In genomic region chr22:22018825-22019658, GRCh38 we compare ENCODE assay signal across 18 cellular contexts. TPM values are rescaled to one million over a fixed set of nuclear protein-coding genes. Genes with fewer than 3 reads are reported as not detected.
DNase-seq lines count a peak whose midpoint lies in the region; FAIRE-seq and TF ChIP-seq lines count a peak whose summit lies in the region.
"Had no signal": no experiment of that assay in that cellular context is flagged by ENCODE, and none has a peak within 500 bp of the region (broad histone marks: within the 10 kb centered on the region; RNA-seq: fewer than 3 reads in every experiment).

No MANE protein-coding gene starts in this region.

- H3K79me1 ChIP-seq in H1 (ENCODE audit: low read depth, low read length) = no peaks in the 10 kb centered on the region

- no peak for TF ChIP-seq EP300 in H1 (IDR thresholded peaks at IDR 0.05; ENCODE audit: borderline replicate concordance in 1 of 2, low read depth in 2 of 2, low read length in 2 of 2)

- H3K4me1 ChIP-seq in mammary epithelial cell (ENCODE audit: insufficient read depth, low read length) = peaks cover 36% of the 10 kb centered on the region
- peaks cover 0 to 5% (median 1%) of the 10 kb centered on the region in 4 experiments; a peak in 3 of 7 replicates for H3K4me1 ChIP-seq in H1 (replicated peaks in 1 of 4; ENCODE audit: control insufficient read depth in 3 of 4, insufficient read depth in 4 of 4, low read length in 3 of 4)
- H3K4me1 ChIP-seq: A549 had no signal

- no peaks in the 10 kb centered on the region for H4K20me1 ChIP-seq in mammary epithelial cell (ENCODE audit: insufficient read depth, low read length)
- no peaks in the 10 kb centered on the region for H4K20me1 ChIP-seq in H1 (replicated peaks in 1 of 2; ENCODE audit: control insufficient read depth in 1 of 2, insufficient read depth in 2 of 2, low read length in 2 of 2)

- H2AFZ ChIP-seq in mammary epithelial cell (ENCODE audit: low read depth, low read length) (peak overlapping the region; percentile 77), H1 (ENCODE audit: low read length) (no peak overlapping the region)

- no peak overlapping the region for H2BK5ac ChIP-seq in H1 (ENCODE audit: low read depth, low read length)

- in situ Hi-C loops in mammary epithelial cell (cut with MboI; ENCODE audit: low sequenced_read_pairs in 2 of 2) = no loop called here

- H3K56ac ChIP-seq in H1 (replicated peaks; ENCODE audit: insufficient read length, low read depth, low read length) = no peak overlapping the region

- dilution Hi-C loops in mammary epithelial cell (cut with HindIII; ENCODE audit: low sequenced_read_pairs) = no loop called here

- no peak overlapping the region for H2BK12ac ChIP-seq in H1 (ENCODE audit: low read depth, low read length)

- H3K9me3 ChIP-seq in mammary epithelial cell (replicated peaks; ENCODE audit: insufficient read depth, low read length) (no peaks in the 10 kb centered on the region), H1 (ENCODE audit: insufficient read depth in 2 of 2, low read depth in 1 of 2, low read length in 1 of 2) (no peaks in the 10 kb centered on the region)
- H3K9me3 ChIP-seq: A549 had no signal

- H3K27ac Mint-ChIP-seq in MCF 10A (ENCODE audit: low read depth, unreplicated experiment) (no peak overlapping the region), mesothelial cell of epicardium (peak overlapping the region; percentile 34)
- H3K27ac Mint-ChIP-seq: CD8-positive, alpha-beta T cell; IgD-negative memory B cell had no signal

- TF ChIP-seq CTCF in mammary epithelial cell (conservative IDR thresholded peaks at IDR 0.05 in 1 of 2, IDR thresholded peaks at IDR 0.05 in 1 of 2; ENCODE audit: extremely low read depth in 1 of 2, insufficient read depth in 1 of 2, low read depth in 1 of 2, low read length in 2 of 2) (no peak), MCF 10A (IDR thresholded peaks at IDR 0.05; ENCODE audit: unreplicated experiment) (no peak), H1 (IDR thresholded peaks at IDR 0.05; ENCODE audit: control extremely low read depth in 1 of 3, insufficient read depth in 1 of 3, low read depth in 1 of 3, low read length in 3 of 3) (no peak), mesothelial cell of epicardium (IDR thresholded peaks at IDR 0.05; ENCODE audit: unreplicated experiment) (no peak)

- no peak overlapping the region for H3K18ac ChIP-seq in H1 (ENCODE audit: extremely low read depth, low read length)

- POLR2A ChIA-PET in MCF 10A (lab: Yijun Ruan, JAX) = interaction anchor here (0.6 kb wide), 1 partner anchor 11 kb away, joined by 4 read pairs; no protein-coding TSS in a partner anchor
- POLR2A ChIA-PET in H1 (lab: Charles Lee; ENCODE audit: partially characterized antibody) = no interaction called here
- POLR2A ChIA-PET in HEK293T (lab: Yijun Ruan, JAX) = no interaction called here

- peak overlapping the region; percentile 6 for H3K4me2 ChIP-seq in mammary epithelial cell (ENCODE audit: insufficient read depth, low read depth, low read length)
- peak overlapping the region in 1 of 2 experiments; percentile 36; a peak in 2 of 4 replicates for H3K4me2 ChIP-seq in H1 (ENCODE audit: insufficient read depth in 1 of 2, low read depth in 2 of 2, low read length in 2 of 2)
- H3K4me2 ChIP-seq: A549 had no signal

- H3K14ac ChIP-seq in H1 (ENCODE audit: insufficient read length) = no peak overlapping the region

- no peak overlapping the region for H2BK15ac ChIP-seq in H1 (ENCODE audit: low read length)

- intact Hi-C loops in mammary epithelial cell (cut with micrococcal nuclease) (no loop called here), MCF 10A (cut with micrococcal nuclease) (no loop called here)

- no peak overlapping the region for H4K5ac ChIP-seq in H1 (ENCODE audit: insufficient read length, low read depth, low read length)

- H3K27me3 ChIP-seq in mammary epithelial cell (ENCODE audit: insufficient read depth, low read length) = no peaks in the 10 kb centered on the region
- peaks cover 6 to 83% (median 70%) of the 10 kb centered on the region in 4 experiments for H3K27me3 ChIP-seq in H1 (replicated peaks in 1 of 4; ENCODE audit: control insufficient read depth in 3 of 4, extremely low read depth in 1 of 4, insufficient read depth in 3 of 4, low read length in 3 of 4)

- BruUV-seq in mammary epithelial cell (replicated peaks; lab: Mats Ljungman, UMichigan) (no TSS peak), MCF 10A (replicated peaks; lab: Mats Ljungman, UMichigan) (no TSS peak)

- no peak overlapping the region for H4K8ac ChIP-seq in H1 (ENCODE audit: extremely low read depth, insufficient read depth, low read length)

- WGBS in mammary epithelial cell (ENCODE audit: low coverage, missing lambda C conversion rate) = over 99% methylated on average over 10 of the region's 10 CpGs
- 89% methylated on average over 10 of the region's 10 CpGs; no CpG with 5 or more reads in 1 of the 2 experiments for WGBS in H1 (ENCODE audit: extremely low coverage in 1 of 2, insufficient coverage in 1 of 2, insufficient read length in 1 of 2, insufficient replicate concordance in 2 of 2, low coverage in 1 of 2, low lambda C conversion rate in 2 of 2, missing lambda C conversion rate in 1 of 2), 2 experiments

- no peak for TF ChIP-seq RAD21 in H1 (IDR thresholded peaks at IDR 0.05 in 1 of 2, conservative IDR thresholded peaks at IDR 0.05 in 1 of 2; ENCODE audit: low read depth in 2 of 2, low read length in 2 of 2)

- H3K27ac ChIP-seq in mammary epithelial cell (ENCODE audit: insufficient read depth, low read depth, low read length) = peak overlapping the region; percentile 73
- H3K27ac ChIP-seq in H1 (ENCODE audit: low read depth, low read length) = no peak overlapping the region
- H3K27ac ChIP-seq: 22Rv1, A549 had no signal

- H2AK5ac ChIP-seq in H1 (ENCODE audit: low read depth, low read length) = no peak overlapping the region

- H3K36me3 ChIP-seq in mammary epithelial cell (ENCODE audit: insufficient read depth, low read length) = no peaks in the 10 kb centered on the region
- no peaks in the 10 kb centered on the region for H3K36me3 ChIP-seq in H1 (ENCODE audit: control insufficient read depth in 2 of 4, insufficient read depth in 4 of 4, low read length in 3 of 4)

- H2BK120ac ChIP-seq in H1 (replicated peaks; ENCODE audit: low read depth, low read length) = no peak overlapping the region

- H3K79me2 ChIP-seq in mammary epithelial cell (ENCODE audit: insufficient read depth, low read length) (no peaks in the 10 kb centered on the region), H1 (ENCODE audit: control insufficient read depth in 1 of 2, insufficient read depth in 2 of 2, low read length in 2 of 2) (no peaks in the 10 kb centered on the region)

- H3K9me3 Mint-ChIP-seq in MCF 10A (ENCODE audit: unreplicated experiment) (no peaks in the 10 kb centered on the region), mesothelial cell of epicardium (peaks cover 3% of the 10 kb centered on the region)
- H3K9me3 Mint-ChIP-seq: CD8-positive, alpha-beta T cell; IgD-negative memory B cell had no signal

- no peak for FAIRE-seq in H1 (lab: Jason Lieb, UNC)
- FAIRE-seq: A549, GM12878, HepG2 had no signal

- no peak overlapping the region for H3K4me3 Mint-ChIP-seq in MCF 10A (ENCODE audit: unreplicated experiment)
- H3K4me3 Mint-ChIP-seq in mesothelial cell of epicardium = no peak overlapping the region
- H3K4me3 Mint-ChIP-seq: CD8-positive, alpha-beta T cell had no signal

- CTCF ChIA-PET in mammary epithelial cell (lab: Charles Lee; ENCODE audit: low non-redundant PET) (no interaction called here), MCF 10A (lab: Yijun Ruan, JAX) (no interaction called here), H1 (lab: Charles Lee; ENCODE audit: partially characterized antibody) (no interaction called here), HEK293T (lab: Yijun Ruan, JAX) (interaction anchor here (0.7 kb wide), 1 partner anchor 42 kb away, joined by 3 read pairs; no protein-coding TSS in a partner anchor)

- no peak overlapping the region for H3K4me3 ChIP-seq in mammary epithelial cell (replicated peaks in 1 of 3; ENCODE audit: insufficient read depth in 1 of 3, low read depth in 2 of 3, low read length in 3 of 3)
- H3K4me3 ChIP-seq in H1 (ENCODE audit: extremely low read depth in 1 of 4, insufficient read depth in 2 of 4, low read depth in 3 of 4, low read length in 4 of 4) = no peak overlapping the region; a peak in 1 of 8 replicates
- H3K4me3 ChIP-seq: A549, GM12878 had no signal

- H3K9ac ChIP-seq in mammary epithelial cell (ENCODE audit: insufficient read depth, low read length) = no peak overlapping the region
- no peak overlapping the region for H3K9ac ChIP-seq in H1 (replicated peaks in 1 of 4; ENCODE audit: extremely low read depth in 1 of 4, low read depth in 3 of 4, low read length in 3 of 4)

- H3K36me3 Mint-ChIP-seq in MCF 10A (ENCODE audit: insufficient read depth, unreplicated experiment) (no peaks in the 10 kb centered on the region), mesothelial cell of epicardium (no peaks in the 10 kb centered on the region)
- H3K36me3 Mint-ChIP-seq: CD8-positive, alpha-beta T cell had no signal

- no peak overlapping the region for H3K23ac ChIP-seq in H1 (ENCODE audit: insufficient read length)

- no peak overlapping the region for H2BK20ac ChIP-seq in H1 (ENCODE audit: low read length)

- no peak overlapping the region for H3K4ac ChIP-seq in H1 (replicated peaks; ENCODE audit: insufficient read length, low read depth, low read length)

- no peak for TF ChIP-seq POLR2A in H1 (IDR thresholded peaks at IDR 0.05; ENCODE audit: control extremely low read depth in 1 of 2, low read depth in 2 of 2, low read length in 2 of 2)

- H4K91ac ChIP-seq in H1 (replicated peaks; ENCODE audit: insufficient read length, low read length) = peak overlapping the region; percentile 34

- DNase-seq in mammary epithelial cell = no peak
- no peak for DNase-seq in MCF 10A (ENCODE audit: unreplicated experiment)
- DNase-seq in H1 (ENCODE audit: low read depth in 1 of 2, low spot score in 2 of 2) = no peak
- DNase-seq in mesothelial cell of epicardium (ENCODE audit: low spot score in 2 of 2, unreplicated experiment in 2 of 2) = no peak
- no peak for DNase-seq in HEK293T (ENCODE audit: extremely low spot score)
- DNase-seq in HCEC 1CT = no peak
- no peak for DNase-seq in DMS79 treated with DMSO at 0.1 percent for 48 hours (lab: John Stamatoyannopoulos, UW)
- DNase-seq: AML-193; Calu3; CD8-positive, alpha-beta T cell; DND-41; EL; KG1 had no signal

- H3K23me2 ChIP-seq in H1 (ENCODE audit: low read depth, low read length) = peaks cover 2% of the 10 kb centered on the region; the same call in 1 of the 2 replicates

- H3K4me1 Mint-ChIP-seq in MCF 10A (ENCODE audit: insufficient read depth, unreplicated experiment) (no peaks in the 10 kb centered on the region), mesothelial cell of epicardium (peaks cover 10% of the 10 kb centered on the region)

- H3K27me3 Mint-ChIP-seq in MCF 10A (ENCODE audit: insufficient read depth, unreplicated experiment) = peaks cover 17% of the 10 kb centered on the region
- no peaks in the 10 kb centered on the region for H3K27me3 Mint-ChIP-seq in mesothelial cell of epicardium (ENCODE audit: low read depth)
- H3K27me3 Mint-ChIP-seq: IgD-negative memory B cell had no signal

RNA-seq across cellular contexts. Expression of gene TOP3B, which starts 36.5 kb away (rescaled TPM):
- total RNA-seq in mammary epithelial cell (10 to 100 TPM; 36.4 to 36.7 TPM), MCF 10A (2022) (29.3 and 37.0 TPM in 2 replicates), mesothelial cell of epicardium (59.8 to 63.3 TPM (median 60.8 TPM) in 3 replicates)
- polyA plus RNA-seq in mammary epithelial cell (11.7 TPM), H1 (2011; rRNA removed) (30.4 and 45.6 TPM in 2 replicates)
- polyA minus RNA-seq in mammary epithelial cell = 29.3 TPM
- total RNA-seq in H1 (2021; fragmentation: NEBNext Ultra II Directional; extraction: Animal tissue kit (Norgen Biotek cat#: 25700)) = 49.3 and 52.8 TPM in 2 replicates
- 34.6 TPM for polyA plus RNA-seq in H1 (2011; cell fraction: cytosol; rRNA removed)
- polyA plus RNA-seq in H1 (2011; cell fraction: nucleus; rRNA removed) = 149 TPM
- polyA plus RNA-seq in H1 (2012, experiment 1 of 2) = 42.4 to 52.2 TPM (median 45.4 TPM) in 4 replicates
- polyA plus RNA-seq in H1 (2012, experiment 2 of 2) = 33.2 TPM
- polyA plus RNA-seq in H1 (2013, experiment 1 of 2) = 34.1 TPM
- 28.9 TPM for polyA plus RNA-seq in H1 (2013, experiment 2 of 2)
- 28.2 and 37.9 TPM in 2 replicates for polyA minus RNA-seq in H1 (2011; rRNA and poly(A)+ RNA removed)
- 20.9 TPM for polyA minus RNA-seq in H1 (2011; cell fraction: cytosol; rRNA and poly(A)+ RNA removed)
- 89.8 TPM for polyA minus RNA-seq in H1 (2011; cell fraction: nucleus; rRNA and poly(A)+ RNA removed)
